Comparison of ENCODE assay signal across 1 cellular context in the genomic region with DNA sequence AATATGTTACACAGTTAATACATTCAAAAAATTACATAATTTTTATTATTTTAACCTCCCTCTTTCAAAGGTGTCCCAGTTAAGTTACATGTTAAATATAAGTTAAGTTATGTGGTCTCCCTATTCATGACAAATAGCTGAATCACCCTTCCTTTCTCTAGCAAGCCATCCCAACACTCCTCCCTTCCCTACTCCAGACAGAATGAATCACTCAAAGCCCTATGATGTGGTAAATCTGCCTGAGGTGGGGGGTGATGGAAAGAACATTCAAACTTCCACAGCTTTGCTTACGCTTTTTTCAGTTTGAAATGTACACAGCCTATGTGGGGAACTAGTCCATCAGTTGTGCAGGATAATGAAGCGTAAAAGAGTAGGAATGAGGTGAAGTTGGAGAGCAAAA.
TF ChIP-seq lines count a peak whose summit lies in the region.

No MANE protein-coding gene starts in this region.

TF ChIP-seq in SK-N-SH, 30 proteins besides CTCF, POLR2A, EP300 and RAD21 (continued from another document):
- peak; percentile 90 for TF ChIP-seq TCF12 (IDR thresholded peaks at IDR 0.05)
- peak; percentile 94 for TF ChIP-seq JUND (IDR thresholded peaks at IDR 0.05)
- TF ChIP-seq, protein P1, sequence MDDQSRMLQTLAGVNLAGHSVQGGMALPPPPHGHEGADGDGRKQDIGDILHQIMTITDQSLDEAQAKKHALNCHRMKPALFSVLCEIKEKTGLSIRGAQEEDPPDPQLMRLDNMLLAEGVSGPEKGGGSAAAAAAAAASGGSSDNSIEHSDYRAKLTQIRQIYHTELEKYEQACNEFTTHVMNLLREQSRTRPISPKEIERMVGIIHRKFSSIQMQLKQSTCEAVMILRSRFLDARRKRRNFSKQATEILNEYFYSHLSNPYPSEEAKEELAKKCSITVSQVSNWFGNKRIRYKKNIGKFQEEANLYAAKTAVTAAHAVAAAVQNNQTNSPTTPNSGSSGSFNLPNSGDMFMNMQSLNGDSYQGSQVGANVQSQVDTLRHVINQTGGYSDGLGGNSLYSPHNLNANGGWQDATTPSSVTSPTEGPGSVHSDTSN (IDR thresholded peaks at IDR 0.05): peak; percentile 87
- TF ChIP-seq MXI1 (IDR thresholded peaks at IDR 0.05; ENCODE audit: low read depth, low read length): no peak
- peak; percentile 36; the same call in 1 of the 2 replicates for TF ChIP-seq RXRA (IDR thresholded peaks at IDR 0.05; ENCODE audit: borderline replicate concordance, low read depth)
- TF ChIP-seq GATA2 (CRISPR knock-in tag; IDR thresholded peaks at IDR 0.05): no peak
- peak; percentile 68 for TF ChIP-seq NFIC (IDR thresholded peaks at IDR 0.05; ENCODE audit: borderline replicate concordance)
- TF ChIP-seq POLR2AphosphoS5 (IDR thresholded peaks at IDR 0.05; ENCODE audit: low read depth, low read length): peak; percentile 22; the same call in 1 of the 2 replicates
